16 cellular contexts compared by ENCODE assay signal in genomic region chr1:60668584-60668983, GRCh38.
DNase-seq lines count a peak whose midpoint lies in the region; ATAC-seq and TF ChIP-seq lines count a peak whose summit lies in the region.
"Had no signal": no experiment of that assay in that cellular context is flagged by ENCODE, and none has a peak within 500 bp of the region (broad histone marks: within the 10 kb centered on the region; RNA-seq: fewer than 3 reads in every experiment).

No MANE protein-coding gene starts in this region.

- H3K36me3 Mint-ChIP-seq in glutamatergic neuron (ENCODE audit: unreplicated experiment), result peaks cover 8% of the 10 kb centered on the region
- H3K36me3 Mint-ChIP-seq: CD8-positive, alpha-beta memory T cell had no signal

- no peak overlapping the region for H3K4me3 Mint-ChIP-seq in glutamatergic neuron (ENCODE audit: unreplicated experiment)
- H3K4me3 Mint-ChIP-seq: CD8-positive, alpha-beta memory T cell; HFFc6 had no signal

- ATAC-seq in HG03520 (IDR thresholded peaks at IDR 0.05; ENCODE audit: unreplicated experiment) (no peak), GM21390 (IDR thresholded peaks at IDR 0.05; ENCODE audit: unreplicated experiment) (no peak)

- no peak for TF ChIP-seq CTCF in glutamatergic neuron (IDR thresholded peaks at IDR 0.05; ENCODE audit: partially characterized antibody, unreplicated experiment)

- H3K4me1 Mint-ChIP-seq in glutamatergic neuron (ENCODE audit: low read depth, unreplicated experiment), result peaks cover 30% of the 10 kb centered on the region
- H3K4me1 Mint-ChIP-seq: CD8-positive, alpha-beta memory T cell had no signal

- DNase-seq in DMS53 (lab: John Stamatoyannopoulos, UW) (peak; percentile 33), DMS53 treated with DMSO at 0.1 percent for 48 hours (lab: John Stamatoyannopoulos, UW; ENCODE audit: unreplicated experiment) (no peak), SHP77 (lab: John Stamatoyannopoulos, UW) (peak; percentile 79 to 88), glutamatergic neuron (peak; percentile 71), germinal center (ENCODE audit: low spot score) (no peak)
- DNase-seq: 8988T; AML-193; Caco-2; CD8-positive, alpha-beta memory T cell; DMS79 treated with DMSO at 0.1 percent for 48 hours; EL; GDM1; HCEC 1CT; HFFc6 had no signal

- peaks cover 9% of the 10 kb centered on the region for H3K27me3 Mint-ChIP-seq in glutamatergic neuron (ENCODE audit: unreplicated experiment)
- H3K27me3 Mint-ChIP-seq: CD8-positive, alpha-beta memory T cell had no signal

- H3K9me3 Mint-ChIP-seq in glutamatergic neuron (ENCODE audit: unreplicated experiment), result peaks cover 8% of the 10 kb centered on the region

- peak overlapping the region; percentile 86 for H3K27ac Mint-ChIP-seq in glutamatergic neuron (ENCODE audit: unreplicated experiment)
- H3K27ac Mint-ChIP-seq: CD8-positive, alpha-beta memory T cell; HFFc6 had no signal

Comparison
In these comparisons a context has a peak if more than half of its experiments do, and no peak if none do; other contexts are left out.
1. DNase-seq: peak in DMS53 (single experiment), SHP77 (2 of 2) and glutamatergic neuron (single experiment); none in DMS53 treated with DMSO at 0.1 percent for 48 hours (single experiment) and germinal center (single experiment).